In the genomic region with DNA sequence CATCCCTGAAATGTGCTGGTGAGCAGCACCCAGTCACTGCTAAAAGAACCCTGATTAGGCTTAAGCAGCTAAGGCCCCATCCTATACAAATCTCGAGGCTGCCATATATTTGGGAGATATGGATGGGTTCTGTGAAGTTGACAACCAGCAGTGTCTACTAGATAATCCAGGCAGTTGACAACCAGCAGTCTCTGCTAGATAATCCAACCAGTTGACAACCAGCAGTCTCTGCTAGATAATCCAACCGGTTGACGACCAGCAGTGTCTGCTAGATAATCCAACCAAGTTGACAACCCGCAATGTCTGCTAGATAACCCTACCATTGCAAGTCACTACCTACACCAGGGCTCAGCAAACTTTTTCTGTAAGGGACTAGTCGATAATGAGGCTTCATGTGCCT, we compare ENCODE assay signal across 23 cellular contexts. TPM values are rescaled to one million over a fixed set of nuclear protein-coding genes. Genes with fewer than 3 reads are reported as not detected.
DNase-seq lines count a peak whose midpoint lies in the region; ATAC-seq, FAIRE-seq and TF ChIP-seq lines count a peak whose summit lies in the region.
"Had no signal": no experiment of that assay in that cellular context is flagged by ENCODE, and none has a peak within 500 bp of the region (broad histone marks: within the 10 kb centered on the region; RNA-seq: fewer than 3 reads in every experiment).

No MANE protein-coding gene starts in this region.

- BruUV-seq in K562 (replicated peaks; lab: Mats Ljungman, UMichigan): no TSS peak

- intact Hi-C loops in CD8-positive, alpha-beta T cell (cut with DNase I, micrococcal nuclease): loop anchor here (10.0 kb wide), 2 partner anchors 170 to 780 kb away; a partner anchor contains a TSS
- intact Hi-C loops in K562 (cut with micrococcal nuclease): loop anchor here (2.0 kb wide), 1 partner anchor 60 kb away; no protein-coding TSS in a partner anchor

- H3K4me2 ChIP-seq in K562 (ENCODE audit: insufficient read depth, low read length): peak overlapping the region; percentile 13; the same call in 1 of the 2 replicates

- peaks cover 11% of the 10 kb centered on the region for H3K4me1 ChIP-seq in CD8-positive, alpha-beta T cell (ENCODE audit: insufficient read depth, low read length)
- H3K4me1 ChIP-seq in K562 (replicated peaks in 1 of 2; ENCODE audit: control insufficient read depth in 2 of 2, insufficient read depth in 2 of 2, low read length in 2 of 2) (peaks cover 12 to 32% of the 10 kb centered on the region in 2 experiments; a peak in 4 of 5 replicates), mucosa of rectum (ENCODE audit: control insufficient read depth in 2 of 2, insufficient read depth in 2 of 2, low read length in 2 of 2) (peaks cover 64 to 66% of the 10 kb centered on the region in 2 donors), Peyer's patch (peaks cover 6 to 51% (median 12%) of the 10 kb centered on the region in 4 donors)
- H3K4me1 ChIP-seq: HAP-1 had no signal

- H3K79me2 ChIP-seq in K562 (ENCODE audit: control insufficient read depth, insufficient read depth, low read length): no peaks in the 10 kb centered on the region

- H3K27ac ChIP-seq in CD8-positive, alpha-beta T cell (ENCODE audit: low read depth, low read length): no peak overlapping the region
- H3K27ac ChIP-seq in K562 (ENCODE audit: extremely low read depth, low read depth, low read length) (no peak overlapping the region), mucosa of rectum (ENCODE audit: low read depth in 2 of 2, low read length in 2 of 2) (peak overlapping the region; percentile 67 to 96), Peyer's patch (peak overlapping the region in 1 of 4 donors; percentile 3)

- H3K9me3 Mint-ChIP-seq in CD8-positive, alpha-beta T cell: no peaks in the 10 kb centered on the region
- H3K9me3 Mint-ChIP-seq: CD8-positive, alpha-beta memory T cell had no signal

- H3K9me1 ChIP-seq in K562 (ENCODE audit: control insufficient read depth, insufficient read depth, low read length): no peaks in the 10 kb centered on the region

- ATAC-seq in CD8-positive, alpha-beta T cell: no peak
- peak; percentile 17 for ATAC-seq in K562
- no peak for ATAC-seq in HG02870 (IDR thresholded peaks at IDR 0.05; ENCODE audit: unreplicated experiment)

- peak; percentile 95 for FAIRE-seq in K562 (lab: Jason Lieb, UNC)
- FAIRE-seq: A204.1, G401.6, GM12891, GM19239, H1, HTR-8/SVneo had no signal

- TF ChIP-seq CTCF in CD8-positive, alpha-beta T cell (IDR thresholded peaks at IDR 0.05): no peak
- TF ChIP-seq CTCF in K562 (IDR thresholded peaks at IDR 0.05 in 2 of 3, conservative IDR thresholded peaks at IDR 0.05 in 1 of 3; ENCODE audit: insufficient read depth in 2 of 3, low read depth in 1 of 3, low read length in 3 of 3): no peak
- no peak for TF ChIP-seq CTCF in Peyer's patch (IDR thresholded peaks at IDR 0.05)

- no peaks in the 10 kb centered on the region for H3K27me3 ChIP-seq in CD8-positive, alpha-beta T cell (ENCODE audit: insufficient read depth, low read length)
- H3K27me3 ChIP-seq in K562 (ENCODE audit: control insufficient read depth in 2 of 2, insufficient read depth in 2 of 2, low read length in 2 of 2): no peaks in the 10 kb centered on the region
- no peaks in the 10 kb centered on the region for H3K27me3 ChIP-seq in mucosa of rectum (ENCODE audit: control insufficient read depth in 2 of 2, insufficient read depth in 2 of 2, low read length in 2 of 2)
- no peaks in the 10 kb centered on the region for H3K27me3 ChIP-seq in Peyer's patch

- TF ChIP-seq POLR2A in K562 (conservative IDR thresholded peaks at IDR 0.05) (no peak), Peyer's patch (IDR thresholded peaks at IDR 0.05) (no peak)

- H3K4me1 Mint-ChIP-seq in CD8-positive, alpha-beta T cell (ENCODE audit: low read depth): peaks cover 20% of the 10 kb centered on the region

- H3K36me3 Mint-ChIP-seq in CD8-positive, alpha-beta T cell: peaks cover 3% of the 10 kb centered on the region

- no peaks in the 10 kb centered on the region for H4K20me1 ChIP-seq in K562 (replicated peaks; ENCODE audit: control insufficient read depth, insufficient read depth, low read length)

- no peak overlapping the region for H3K4me3 Mint-ChIP-seq in CD8-positive, alpha-beta T cell
- H3K4me3 Mint-ChIP-seq: CD14-positive monocyte; CD8-positive, alpha-beta memory T cell had no signal

- TF ChIP-seq RAD21 in K562 (CRISPR knock-in tag; conservative IDR thresholded peaks at IDR 0.05 in 1 of 2, IDR thresholded peaks at IDR 0.05 in 1 of 2): no peak; a peak in 1 of 4 replicates

- H3K36me3 ChIP-seq in CD8-positive, alpha-beta T cell (ENCODE audit: insufficient read depth, low read length): no peaks in the 10 kb centered on the region
- no peaks in the 10 kb centered on the region for H3K36me3 ChIP-seq in K562 (ENCODE audit: control insufficient read depth, insufficient read depth, low read length)
- H3K36me3 ChIP-seq in mucosa of rectum (ENCODE audit: control insufficient read depth in 2 of 2, insufficient read depth in 2 of 2, low read length in 2 of 2): no peaks in the 10 kb centered on the region
- no peaks in the 10 kb centered on the region for H3K36me3 ChIP-seq in Peyer's patch
- H3K36me3 ChIP-seq: HAP-1 had no signal

- H3K9ac ChIP-seq in K562 (ENCODE audit: insufficient read depth in 1 of 2, low read depth in 2 of 2, low read length in 2 of 2): no peak overlapping the region
- no peak overlapping the region for H3K9ac ChIP-seq in mucosa of rectum (ENCODE audit: low read depth in 1 of 2, low read length in 2 of 2)

- no peaks in the 10 kb centered on the region for H3K9me3 ChIP-seq in CD8-positive, alpha-beta T cell (ENCODE audit: low read length)
- H3K9me3 ChIP-seq in K562 (replicated peaks; ENCODE audit: control insufficient read depth, insufficient read depth, low read depth, low read length) (no peaks in the 10 kb centered on the region), mucosa of rectum (ENCODE audit: control insufficient read depth in 2 of 2, low read length in 2 of 2) (no peaks in the 10 kb centered on the region), Peyer's patch (no peaks in the 10 kb centered on the region)
- H3K9me3 ChIP-seq: HAP-1 had no signal

- in situ Hi-C loops in K562 (cut with MboI): no loop called here

- WGBS in K562 (ENCODE audit: insufficient coverage, low coverage, missing lambda C conversion rate): 6% methylated on average over 5 of the region's 5 CpGs

- CTCF ChIA-PET in CD8-positive, alpha-beta T cell (lab: Charles Lee): interaction anchor here (2.5 kb wide), 1 partner anchor 69 kb away, joined by 12 read pairs; no protein-coding TSS in a partner anchor
- CTCF ChIA-PET in K562 (lab: Yijun Ruan, JAX; ENCODE audit: low intra/inter-chr PET ratio): no interaction called here

- no peaks in the 10 kb centered on the region for H3K27me3 Mint-ChIP-seq in CD8-positive, alpha-beta T cell (ENCODE audit: low read depth)

- H3K27ac Mint-ChIP-seq in CD8-positive, alpha-beta T cell: peak overlapping the region; percentile 41

- 0 out of 2 replicates have a peak overlapping the region, but pooled peaks have one; percentile 6 for H2AFZ ChIP-seq in K562 (ENCODE audit: low read depth, low read length)

- peak; percentile 74; the same call in 1 of the 2 replicates for TF ChIP-seq EP300 in K562 (IDR thresholded peaks at IDR 0.05; ENCODE audit: low read length)

- no peak for DNase-seq in CD8-positive, alpha-beta T cell
- DNase-seq in K562 (ENCODE audit: extremely low read depth in 1 of 4, low spot score in 3 of 4): peak in 2 of 4 experiments; percentile 57 to 83
- no peak for DNase-seq in Peyer's patch
- DNase-seq in activated effector memory CD4-positive, alpha-beta T cell treated with Interleukin-2 at 50 U/mL for 16 hours: no peak
- no peak for DNase-seq in NCI-H1436 (lab: John Stamatoyannopoulos, UW)
- DNase-seq: ACHN; AML-193; CD8-positive, alpha-beta memory T cell; COR-L47; DMS 273 treated with DMSO at 0.1 percent for 48 hours; DMS53; IMR-90; KBM-7 had no signal

- POLR2A ChIA-PET in CD8-positive, alpha-beta T cell (lab: Charles Lee): interaction anchor here (0.7 to 1.4 kb wide), 2 partner anchors 58 to 172 kb away, joined by 3 to 6 read pairs; a partner anchor contains a TSS
- POLR2A ChIA-PET in K562 (lab: Yijun Ruan, JAX): interaction anchor here (0.9 kb wide), 1 partner anchor 10 kb away, joined by 3 read pairs; no protein-coding TSS in a partner anchor

- H3K4me3 ChIP-seq in CD8-positive, alpha-beta T cell (ENCODE audit: low read depth, low read length): no peak overlapping the region
- H3K4me3 ChIP-seq in K562: no peak overlapping the region
- H3K4me3 ChIP-seq in mucosa of rectum (ENCODE audit: low read length in 2 of 2): no peak overlapping the region
- no peak overlapping the region for H3K4me3 ChIP-seq in Peyer's patch
- H3K4me3 ChIP-seq: HAP-1 had no signal

TF ChIP-seq in K562, 482 proteins besides CTCF, POLR2A, EP300 and RAD21 (continues in another document):
- TF ChIP-seq SMAD1 (IDR thresholded peaks at IDR 0.05; ENCODE audit: low read depth, low read length, partially characterized antibody): no peak
- TF ChIP-seq PHB2 (IDR thresholded peaks at IDR 0.05; ENCODE audit: low read depth): peak; percentile 73; the same call in 1 of the 2 replicates
- TF ChIP-seq SAP30 (IDR thresholded peaks at IDR 0.05; ENCODE audit: borderline replicate concordance, insufficient read depth, low read depth, low read length, poor library complexity, severe bottlenecking): no peak
- peak; percentile 83 to 84 for TF ChIP-seq KDM1A (IDR thresholded peaks at IDR 0.05)

RNA-seq across cellular contexts. Expression of a gene that starts 58.3 kb away (rescaled TPM):
- 10 to 100 TPM; 50.2 to 50.7 TPM for total RNA-seq in CD8-positive, alpha-beta T cell
- 15.5 and 30.7 TPM in 2 replicates for total RNA-seq in K562 (2011; cell fraction: chromatin; rRNA removed; ENCODE audit: low replicate concordance)
- total RNA-seq in K562 (2011; cell fraction: nucleolus; rRNA removed): 5.2 and 9.6 TPM in 2 replicates
- 11.7 and 17.5 TPM in 2 replicates for total RNA-seq in K562 (2011; cell fraction: nucleoplasm; rRNA removed)
- total RNA-seq in K562 (2014; rRNA removed) (7.4 and 8.4 TPM in 2 replicates), K562 (2014; rRNA removed; fragmentation: Illumina TruSeq; extraction: Trizol) (7.0 and 8.2 TPM in 2 replicates), K562 (2015; rRNA removed; fragmentation: Illumina TruSeq; extraction: Trizol) (3.5 and 4.1 TPM in 2 replicates), K562 (2021) (7.6 and 7.8 TPM in 2 replicates), Peyer's patch (10 to 100 TPM; 38.0 to 59.3 (median 38.8) TPM)
- polyA plus RNA-seq in K562 (2011; rRNA removed) (6.4 and 7.6 TPM in 2 replicates), K562 (2014; fragmentation: Illumina TruSeq; extraction: Trizol) (8.3 and 10.3 TPM in 2 replicates), K562 (2014; fragmentation: Nextera tagmentation; extraction: Ambion mirVana) (1 to 10 TPM in 1 of 2 experiments, under 1 TPM in 1; 0.90 to 1.3 TPM), K562 (2014; rRNA removed) (4.4 and 6.7 TPM in 2 replicates)
- polyA plus RNA-seq in K562 (2011; cell fraction: cytosol; rRNA removed): 2.1 and 3.7 TPM in 2 replicates
- 15.0 and 21.3 TPM in 2 replicates for polyA plus RNA-seq in K562 (2011; cell fraction: nucleus; rRNA removed)
- polyA plus RNA-seq in K562 (2012): 2.9 and 5.2 TPM in 2 replicates
- 21.0 and 23.1 TPM in 2 replicates for polyA minus RNA-seq in K562 (2011; rRNA and poly(A)+ RNA removed)
- polyA minus RNA-seq in K562 (2011; cell fraction: cytosol; rRNA and poly(A)+ RNA removed): 7.3 and 9.8 TPM in 2 replicates
- polyA minus RNA-seq in K562 (2011; cell fraction: nucleus; rRNA and poly(A)+ RNA removed): 9.2 and 16.3 TPM in 2 replicates

Comparison
In these comparisons a context has a peak if more than half of its experiments do, and no peak if none do; other contexts are left out.
1. H3K27ac ChIP-seq: peak in mucosa of rectum (2 of 2); none in CD8-positive, alpha-beta T cell (single experiment) and K562 (single experiment).